Comparison of ENCODE assay signal across 1 cellular context in the genomic region with DNA sequence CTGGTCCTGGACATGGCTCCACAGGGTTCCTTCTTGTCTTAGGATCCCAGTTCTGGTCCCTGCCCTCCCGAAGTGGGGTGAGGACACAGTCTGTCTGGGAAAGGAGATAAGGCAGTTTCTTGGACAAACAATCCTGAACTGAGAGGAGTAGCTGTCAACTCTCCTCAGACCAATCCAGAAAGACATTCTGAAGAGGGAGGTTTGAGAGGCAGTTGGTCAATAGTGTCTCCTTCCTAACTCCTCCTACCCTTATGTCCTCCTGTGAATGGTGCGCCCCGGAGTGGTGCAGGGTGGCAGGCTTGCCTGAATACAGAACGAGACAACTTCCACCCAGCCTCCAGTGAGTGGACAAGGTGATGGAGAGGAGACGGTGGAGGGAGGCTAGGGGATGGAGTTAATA.
TF ChIP-seq lines count a peak whose summit lies in the region.

No MANE protein-coding gene starts in this region.

TF ChIP-seq in IMR-90, 13 proteins besides CTCF, POLR2A, EP300 and RAD21:
- TF ChIP-seq RCOR1 (IDR thresholded peaks at IDR 0.05; ENCODE audit: insufficient replicate concordance, low read length): no peak
- no peak for TF ChIP-seq CEBPB (IDR thresholded peaks at IDR 0.05; ENCODE audit: low read depth, low read length)
- no peak for TF ChIP-seq FOS (IDR thresholded peaks at IDR 0.05; ENCODE audit: low read depth, low read length)
- no peak for TF ChIP-seq RFX5 (IDR thresholded peaks at IDR 0.05; ENCODE audit: low read depth, low read length)
- TF ChIP-seq CHD1 (IDR thresholded peaks at IDR 0.05; ENCODE audit: low read depth, low read length): no peak
TF ChIP-seq in IMR-90: peak in this region for 0.
